8 cellular contexts compared by ENCODE assay signal in genomic region chr17:9529033-9529748, GRCh38. TPM values are rescaled to one million over a fixed set of nuclear protein-coding genes. Genes with fewer than 3 reads are reported as not detected.
DNase-seq lines count a peak whose midpoint lies in the region; ATAC-seq, FAIRE-seq and TF ChIP-seq lines count a peak whose summit lies in the region.

No MANE protein-coding gene starts in this region.

- H3K27me3 ChIP-seq in cardiac muscle cell, result no peaks in the 10 kb centered on the region
- H3K27me3 ChIP-seq in vagina, result no peaks in the 10 kb centered on the region

- peak; percentile 64 for TF ChIP-seq CTCF in cardiac muscle cell (IDR thresholded peaks at IDR 0.05; ENCODE audit: low read depth, low read length)
- peak in 2 of 3 experiments; percentile 19 to 36 for TF ChIP-seq CTCF in vagina (IDR thresholded peaks at IDR 0.05)
- TF ChIP-seq CTCF in Calu3 (IDR thresholded peaks at IDR 0.05; ENCODE audit: unreplicated experiment), result no peak

- H3K4me1 ChIP-seq in cardiac muscle cell (ENCODE audit: low read depth) (peaks cover 3% of the 10 kb centered on the region), vagina (no peaks in the 10 kb centered on the region)

- H3K4me3 ChIP-seq in cardiac muscle cell (no peak overlapping the region), vagina (no peak overlapping the region)

- no peaks in the 10 kb centered on the region for H3K9me3 Mint-ChIP-seq in Calu3 (ENCODE audit: low read depth, unreplicated experiment)

- H3K27ac ChIP-seq in cardiac muscle cell, result no peak overlapping the region
- no peak overlapping the region for H3K27ac ChIP-seq in vagina

- BruUV-seq in Calu3 (replicated peaks; lab: Mats Ljungman, UMichigan), result no TSS peak

- intact Hi-C loops in Right ventricle myocardium inferior (cut with DNase I) (loop anchor here (10.0 kb wide), 2 partner anchors 234 to 354 kb away; no protein-coding TSS in a partner anchor), vagina (cut with DNase I) (loop anchor here (10.0 kb wide), 1 partner anchor 534 kb away; no protein-coding TSS in a partner anchor), Calu3 (cut with micrococcal nuclease; ENCODE audit: unreplicated experiment) (no loop called here)

- no peaks in the 10 kb centered on the region for H3K4me1 Mint-ChIP-seq in Calu3 (ENCODE audit: low read depth, unreplicated experiment)

- no peak for TF ChIP-seq POLR2A in vagina (IDR thresholded peaks at IDR 0.05)

- H3K9me3 ChIP-seq in cardiac muscle cell (ENCODE audit: low read depth) (no peaks in the 10 kb centered on the region), vagina (no peaks in the 10 kb centered on the region)

- H3K27ac Mint-ChIP-seq in Calu3 (ENCODE audit: unreplicated experiment), result no peak overlapping the region

- no peak overlapping the region for H3K4me3 Mint-ChIP-seq in Calu3 (ENCODE audit: low read depth, unreplicated experiment)

- H3K36me3 ChIP-seq in cardiac muscle cell (no peaks in the 10 kb centered on the region), vagina (no peaks in the 10 kb centered on the region)

- no peaks in the 10 kb centered on the region for H3K36me3 Mint-ChIP-seq in Calu3 (ENCODE audit: insufficient read depth, unreplicated experiment)

- CTCF ChIA-PET in Calu3 (lab: Charles Lee), result interaction anchor here (0.9 kb wide), 1 partner anchor 128 kb away, joined by 3 read pairs; no protein-coding TSS in a partner anchor

- no peak for FAIRE-seq in RCC 7860 (lab: Jason Lieb, UNC)

- no peaks in the 10 kb centered on the region for H3K27me3 Mint-ChIP-seq in Calu3 (ENCODE audit: unreplicated experiment)

- DNase-seq in cardiac muscle cell (ENCODE audit: low read depth in 1 of 2, low spot score in 1 of 2), result peak in 1 of 2 donors; percentile 47
- DNase-seq in Right ventricle myocardium inferior (ENCODE audit: missing footprints), result no peak
- peak; percentile 26 for DNase-seq in RCC 7860 (ENCODE audit: low spot score)
- peak; percentile 5 for DNase-seq in globus pallidus (ENCODE audit: low spot score)
- DNase-seq in vagina (ENCODE audit: extremely low spot score in 2 of 2), result no peak
- DNase-seq in Calu3, result no peak

- ATAC-seq in Right ventricle myocardium inferior (no peak), HG02884 (IDR thresholded peaks at IDR 0.05; ENCODE audit: unreplicated experiment) (no peak), GM19455 (IDR thresholded peaks at IDR 0.05; ENCODE audit: unreplicated experiment) (no peak)

RNA-seq across cellular contexts. Expression of gene STX8, which starts 46.4 kb away (rescaled TPM):
- total RNA-seq in cardiac muscle cell, result 46.9 and 57.0 TPM in 2 replicates
- polyA plus RNA-seq in cardiac muscle cell, result 95.2 and 95.3 TPM in 2 replicates
- total RNA-seq in Right ventricle myocardium inferior, result 60.8 TPM
- 31.2 TPM for total RNA-seq in vagina
- total RNA-seq in Calu3 (2022), result 31.6 and 32.4 TPM in 2 replicates

RNA-seq across cellular contexts. Expression of gene CFAP52, which starts 47.3 kb away (rescaled TPM):
- total RNA-seq in cardiac muscle cell (not detected in 2 replicates), Right ventricle myocardium inferior (not detected), vagina (2.5 TPM), Calu3 (2022) (not detected in 2 replicates)
- polyA plus RNA-seq in cardiac muscle cell, result 0.50 and 0.75 TPM in 2 replicates

Comparison
In these comparisons a context has a peak if more than half of its experiments do, and no peak if none do; other contexts are left out.
1. DNase-seq: peak in RCC 7860 (single experiment) and globus pallidus (single experiment); none in Right ventricle myocardium inferior (single experiment), vagina (0 of 2) and Calu3 (single experiment).